8 cellular contexts compared by ENCODE assay signal in the genomic region with DNA sequence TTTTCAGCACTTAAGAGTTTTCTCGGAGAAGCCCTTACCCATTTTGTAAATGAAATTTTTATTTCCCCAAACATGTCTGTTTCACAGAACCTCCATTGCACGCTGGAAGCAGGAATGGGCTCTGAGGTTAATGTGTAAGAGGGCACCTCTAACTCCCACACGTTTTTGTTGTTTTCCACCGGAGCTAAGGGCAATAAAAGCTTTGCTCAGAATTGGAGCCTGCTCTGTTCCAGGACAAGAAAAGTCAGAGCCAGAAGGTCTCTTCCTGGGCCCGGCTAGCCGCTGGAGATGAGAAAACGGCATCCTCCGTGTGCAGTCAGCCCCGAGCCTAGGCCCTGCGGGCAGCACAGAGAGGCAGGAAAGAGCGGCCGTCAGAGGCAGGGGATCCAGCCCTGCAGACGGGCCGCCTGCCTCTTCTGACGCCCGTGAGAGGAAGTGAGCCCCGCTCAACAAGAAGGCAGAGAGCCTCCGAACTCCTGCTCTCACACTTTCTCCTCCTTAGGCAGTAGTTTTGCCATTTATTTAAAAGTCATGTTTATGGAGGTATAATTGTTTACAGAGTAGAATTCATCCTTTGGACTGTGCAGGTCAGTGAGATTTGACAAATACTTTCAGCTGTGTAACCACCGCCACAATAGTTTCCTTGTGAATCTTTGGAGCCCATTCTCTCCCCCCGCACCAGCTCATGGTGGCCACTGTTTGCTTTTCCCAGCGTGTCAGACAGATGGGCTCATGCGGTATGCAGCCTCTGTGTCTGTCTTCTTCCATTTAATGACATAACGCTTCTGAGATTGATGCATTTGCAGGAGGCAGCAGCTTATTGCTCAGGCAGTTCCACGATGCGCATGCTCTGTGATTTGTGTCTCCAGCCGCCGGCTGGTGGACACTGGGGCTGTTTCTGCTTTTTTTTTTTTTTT.
DNase-seq lines count a peak whose midpoint lies in the region; ATAC-seq, FAIRE-seq and TF ChIP-seq lines count a peak whose summit lies in the region.

No MANE protein-coding gene starts in this region.

- TF ChIP-seq CTCF in VCaP (conservative IDR thresholded peaks at IDR 0.05) (0 out of 2 replicates have a peak, but pooled peaks have one; percentile 14), kidney (IDR thresholded peaks at IDR 0.05; ENCODE audit: borderline replicate concordance, extremely low read depth, insufficient read depth) (no peak)

- no peaks in the 10 kb centered on the region for H3K36me3 ChIP-seq in kidney (ENCODE audit: control insufficient read depth in 1 of 2, insufficient read depth in 2 of 2, low read length in 2 of 2)
- H3K36me3 ChIP-seq in subcutaneous abdominal adipose tissue (ENCODE audit: control insufficient read depth in 5 of 5, insufficient read depth in 5 of 5, low read length in 5 of 5), result no peaks in the 10 kb centered on the region

- intact Hi-C loops in kidney (cut with DNase I), result no loop called here

- peaks cover 0 to 9% (median 0%) of the 10 kb centered on the region in 5 donors for H3K27me3 ChIP-seq in subcutaneous abdominal adipose tissue (ENCODE audit: control insufficient read depth in 5 of 5, insufficient read depth in 4 of 5, low read length in 5 of 5)

- peak; percentile 76 for DNase-seq in NCI-H1694 treated with DMSO at 0.1 percent for 48 hours (lab: John Stamatoyannopoulos, UW)
- no peak for DNase-seq in kidney
- no peak for DNase-seq in DMS114 treated with DMSO at 0.1 percent for 48 hours (lab: John Stamatoyannopoulos, UW; ENCODE audit: unreplicated experiment)
- no peak for DNase-seq in NOMO-1 (lab: John Stamatoyannopoulos, UW; ENCODE audit: unreplicated experiment in 2 of 2)
- no peak for DNase-seq in stimulated activated CD4-positive, alpha-beta T cell treated with anti-CD3 and anti-CD28 coated beads, Interleukin-2, amount 100 ng/mL, for 24 hours

- no peak overlapping the region for H3K9ac ChIP-seq in kidney (ENCODE audit: low read length in 2 of 2)
- peak overlapping the region in 1 of 5 donors; percentile 20 for H3K9ac ChIP-seq in subcutaneous abdominal adipose tissue (ENCODE audit: low read length in 5 of 5)

- H3K4me3 ChIP-seq in kidney (ENCODE audit: low read length in 2 of 2) (peak overlapping the region; percentile 65 to 68), subcutaneous abdominal adipose tissue (ENCODE audit: low read depth in 1 of 5, low read length in 5 of 5) (peak overlapping the region in 4 of 5 donors; percentile 14 to 40 (median 34))

- no peak for ATAC-seq in HG02973 (IDR thresholded peaks at IDR 0.05; ENCODE audit: unreplicated experiment)

- FAIRE-seq in kidney (lab: Jason Lieb, UNC), result no peak

- H3K9me3 ChIP-seq in kidney (ENCODE audit: control insufficient read depth in 1 of 2, low read length in 2 of 2) (peaks cover 3 to 4% of the 10 kb centered on the region in 2 donors), subcutaneous abdominal adipose tissue (ENCODE audit: control insufficient read depth in 5 of 5, low read length in 5 of 5) (peaks cover 10 to 23% (median 15%) of the 10 kb centered on the region in 5 donors)

- H3K4me1 ChIP-seq in kidney (ENCODE audit: control insufficient read depth in 1 of 2, insufficient read depth in 1 of 2, low read depth in 1 of 2, low read length in 2 of 2) (no peaks in the 10 kb centered on the region), subcutaneous abdominal adipose tissue (ENCODE audit: control insufficient read depth in 5 of 5, insufficient read depth in 5 of 5, low read length in 5 of 5) (peaks cover 2 to 20% (median 16%) of the 10 kb centered on the region in 5 donors)

- H3K27ac ChIP-seq in VCaP (peak overlapping the region; percentile 77), kidney (ENCODE audit: low read depth in 2 of 2, low read length in 2 of 2) (no peak overlapping the region), subcutaneous abdominal adipose tissue (ENCODE audit: low read depth, low read length) (peak overlapping the region; percentile 23)

Comparison
In these comparisons a context has a peak if more than half of its experiments do, and no peak if none do; other contexts are left out.
1. H3K27ac ChIP-seq: peak in VCaP (single experiment) and subcutaneous abdominal adipose tissue (single experiment); none in kidney (0 of 2).